1 cellular context compared by ENCODE assay signal in the genomic region with DNA sequence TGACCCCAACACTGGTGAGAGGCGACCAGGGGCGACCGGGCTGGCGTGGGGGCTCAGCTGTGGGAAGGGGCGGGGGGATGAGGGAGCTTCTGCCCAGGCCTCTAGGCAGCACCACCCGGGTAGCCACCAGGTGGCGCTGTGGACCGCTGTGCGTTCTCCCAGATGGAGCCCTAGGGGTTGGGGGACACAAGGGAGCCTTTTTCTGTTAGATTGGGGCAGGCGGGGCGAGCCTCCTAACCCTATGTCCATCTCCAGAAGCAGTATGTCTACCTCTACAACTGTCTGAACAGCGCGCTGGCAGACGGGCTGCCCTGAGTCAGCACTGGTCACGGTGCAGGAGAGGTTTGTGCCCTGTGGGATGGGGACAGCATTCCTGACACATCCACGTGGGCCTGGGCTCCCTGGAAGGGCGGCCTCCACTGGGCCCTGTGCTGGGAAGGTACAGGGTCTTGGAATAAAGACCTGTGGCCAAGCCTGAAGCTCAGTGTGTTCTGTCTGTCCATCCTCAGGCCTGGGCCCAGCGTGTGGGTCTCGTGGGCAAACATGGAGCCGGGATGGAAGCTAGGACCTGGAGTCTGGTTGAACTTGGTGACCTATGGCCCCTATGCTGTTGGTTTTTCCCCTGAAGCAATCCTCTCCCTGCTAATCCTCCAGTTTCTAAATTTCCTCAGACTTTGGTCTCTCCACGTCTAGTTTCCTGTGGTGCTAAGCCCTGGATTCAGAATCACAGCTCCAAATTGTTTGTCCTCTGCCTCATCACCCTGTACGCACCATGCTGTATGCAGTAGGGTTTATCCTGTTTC.
TF ChIP-seq lines count a peak whose summit lies in the region.

No MANE protein-coding gene starts in this region.

TF ChIP-seq in HEK293, 187 proteins besides CTCF, POLR2A, EP300 and RAD21 (continued from another document):
- TF ChIP-seq, protein P1, sequence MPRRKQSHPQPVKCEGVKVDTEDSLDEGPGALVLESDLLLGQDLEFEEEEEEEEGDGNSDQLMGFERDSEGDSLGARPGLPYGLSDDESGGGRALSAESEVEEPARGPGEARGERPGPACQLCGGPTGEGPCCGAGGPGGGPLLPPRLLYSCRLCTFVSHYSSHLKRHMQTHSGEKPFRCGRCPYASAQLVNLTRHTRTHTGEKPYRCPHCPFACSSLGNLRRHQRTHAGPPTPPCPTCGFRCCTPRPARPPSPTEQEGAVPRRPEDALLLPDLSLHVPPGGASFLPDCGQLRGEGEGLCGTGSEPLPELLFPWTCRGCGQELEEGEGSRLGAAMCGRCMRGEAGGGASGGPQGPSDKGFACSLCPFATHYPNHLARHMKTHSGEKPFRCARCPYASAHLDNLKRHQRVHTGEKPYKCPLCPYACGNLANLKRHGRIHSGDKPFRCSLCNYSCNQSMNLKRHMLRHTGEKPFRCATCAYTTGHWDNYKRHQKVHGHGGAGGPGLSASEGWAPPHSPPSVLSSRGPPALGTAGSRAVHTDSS (tag by site-specific recombination; IDR thresholded peaks at IDR 0.05), result no peak
- no peak for TF ChIP-seq ZNF274 (IDR thresholded peaks at IDR 0.05; ENCODE audit: low read length)
- TF ChIP-seq ZNF274 (tag by site-specific recombination; IDR thresholded peaks at IDR 0.05; ENCODE audit: borderline replicate concordance), result no peak
- TF ChIP-seq ZNF514 (tag by site-specific recombination; IDR thresholded peaks at IDR 0.05), result no peak
- TF ChIP-seq, protein P2, sequence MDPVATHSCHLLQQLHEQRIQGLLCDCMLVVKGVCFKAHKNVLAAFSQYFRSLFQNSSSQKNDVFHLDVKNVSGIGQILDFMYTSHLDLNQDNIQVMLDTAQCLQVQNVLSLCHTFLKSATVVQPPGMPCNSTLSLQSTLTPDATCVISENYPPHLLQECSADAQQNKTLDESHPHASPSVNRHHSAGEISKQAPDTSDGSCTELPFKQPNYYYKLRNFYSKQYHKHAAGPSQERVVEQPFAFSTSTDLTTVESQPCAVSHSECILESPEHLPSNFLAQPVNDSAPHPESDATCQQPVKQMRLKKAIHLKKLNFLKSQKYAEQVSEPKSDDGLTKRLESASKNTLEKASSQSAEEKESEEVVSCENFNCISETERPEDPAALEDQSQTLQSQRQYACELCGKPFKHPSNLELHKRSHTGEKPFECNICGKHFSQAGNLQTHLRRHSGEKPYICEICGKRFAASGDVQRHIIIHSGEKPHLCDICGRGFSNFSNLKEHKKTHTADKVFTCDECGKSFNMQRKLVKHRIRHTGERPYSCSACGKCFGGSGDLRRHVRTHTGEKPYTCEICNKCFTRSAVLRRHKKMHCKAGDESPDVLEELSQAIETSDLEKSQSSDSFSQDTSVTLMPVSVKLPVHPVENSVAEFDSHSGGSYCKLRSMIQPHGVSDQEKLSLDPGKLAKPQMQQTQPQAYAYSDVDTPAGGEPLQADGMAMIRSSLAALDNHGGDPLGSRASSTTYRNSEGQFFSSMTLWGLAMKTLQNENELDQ (tag by site-specific recombination; IDR thresholded peaks at IDR 0.05; ENCODE audit: low read depth), result no peak
- no peak for TF ChIP-seq ZSCAN4 (tag by site-specific recombination; IDR thresholded peaks at IDR 0.05)
- TF ChIP-seq ZNF654 (tag by site-specific recombination; IDR thresholded peaks at IDR 0.05; ENCODE audit: low read depth), result peak; percentile 61
- TF ChIP-seq ZNF366 (tag by site-specific recombination; conservative IDR thresholded peaks at IDR 0.05), result no peak
- no peak for TF ChIP-seq ZNF18 (tag by site-specific recombination; IDR thresholded peaks at IDR 0.05)
- no peak for TF ChIP-seq MYNN (tag by site-specific recombination; IDR thresholded peaks at IDR 0.05; ENCODE audit: borderline replicate concordance)
- TF ChIP-seq BCL11A (tag by site-specific recombination; IDR thresholded peaks at IDR 0.05; ENCODE audit: low read depth), result no peak
- no peak for TF ChIP-seq ZNF639 (tag by site-specific recombination; IDR thresholded peaks at IDR 0.05)
- TF ChIP-seq ZNF223 (tag by site-specific recombination; IDR thresholded peaks at IDR 0.05), result no peak
- TF ChIP-seq ZNF394 (tag by site-specific recombination; IDR thresholded peaks at IDR 0.05; ENCODE audit: borderline replicate concordance), result peak; percentile 28; the same call in 1 of the 2 replicates
- peak; percentile 77 for TF ChIP-seq ZBTB48 (tag by site-specific recombination; IDR thresholded peaks at IDR 0.05)
- no peak for TF ChIP-seq ZNF830 (tag by site-specific recombination; IDR thresholded peaks at IDR 0.05; ENCODE audit: low read depth)
- TF ChIP-seq ZNF2 (tag by site-specific recombination; IDR thresholded peaks at IDR 0.05), result peak; percentile 81
- TF ChIP-seq ZNF670 (tag by site-specific recombination; IDR thresholded peaks at IDR 0.05; ENCODE audit: low read depth), result no peak
- TF ChIP-seq, protein P3, sequence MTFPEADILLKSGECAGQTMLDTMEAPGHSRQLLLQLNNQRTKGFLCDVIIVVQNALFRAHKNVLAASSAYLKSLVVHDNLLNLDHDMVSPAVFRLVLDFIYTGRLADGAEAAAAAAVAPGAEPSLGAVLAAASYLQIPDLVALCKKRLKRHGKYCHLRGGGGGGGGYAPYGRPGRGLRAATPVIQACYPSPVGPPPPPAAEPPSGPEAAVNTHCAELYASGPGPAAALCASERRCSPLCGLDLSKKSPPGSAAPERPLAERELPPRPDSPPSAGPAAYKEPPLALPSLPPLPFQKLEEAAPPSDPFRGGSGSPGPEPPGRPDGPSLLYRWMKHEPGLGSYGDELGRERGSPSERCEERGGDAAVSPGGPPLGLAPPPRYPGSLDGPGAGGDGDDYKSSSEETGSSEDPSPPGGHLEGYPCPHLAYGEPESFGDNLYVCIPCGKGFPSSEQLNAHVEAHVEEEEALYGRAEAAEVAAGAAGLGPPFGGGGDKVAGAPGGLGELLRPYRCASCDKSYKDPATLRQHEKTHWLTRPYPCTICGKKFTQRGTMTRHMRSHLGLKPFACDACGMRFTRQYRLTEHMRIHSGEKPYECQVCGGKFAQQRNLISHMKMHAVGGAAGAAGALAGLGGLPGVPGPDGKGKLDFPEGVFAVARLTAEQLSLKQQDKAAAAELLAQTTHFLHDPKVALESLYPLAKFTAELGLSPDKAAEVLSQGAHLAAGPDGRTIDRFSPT (tag by site-specific recombination; IDR thresholded peaks at IDR 0.05), result no peak
- no peak for TF ChIP-seq ZNF157 (tag by site-specific recombination; IDR thresholded peaks at IDR 0.05)
- no peak for TF ChIP-seq REPIN1 (tag by site-specific recombination; IDR thresholded peaks at IDR 0.05; ENCODE audit: low read depth)
- no peak for TF ChIP-seq KLF9 (tag by site-specific recombination; IDR thresholded peaks at IDR 0.05; ENCODE audit: low read depth)
- no peak for TF ChIP-seq BCL11B (tag by site-specific recombination; IDR thresholded peaks at IDR 0.05; ENCODE audit: low read depth)
- no peak for TF ChIP-seq ZNF776 (tag by site-specific recombination; IDR thresholded peaks at IDR 0.05; ENCODE audit: borderline replicate concordance)
- TF ChIP-seq ZNF600 (tag by site-specific recombination; IDR thresholded peaks at IDR 0.05), result no peak
